In genomic region chr5:86679529-86679928, GRCh38 we compare ENCODE assay signal across 8 cellular contexts.
A peak's percentile ranks its signal among the peaks of the same experiment; 100 is the strongest.
DNase-seq lines count a peak whose midpoint lies in the region; TF ChIP-seq lines count a peak whose summit lies in the region.

No MANE protein-coding gene starts in this region.

- H3K27ac Mint-ChIP-seq in activated CD4-positive, alpha-beta memory T cell treated with anti-CD3 and anti-CD28 coated beads, Interleukin-2, amount 10 ng/mL, durations not matched to agents 7 days and 5 days: no peak overlapping the region

- no peaks in the 10 kb centered on the region for H3K36me3 Mint-ChIP-seq in activated CD4-positive, alpha-beta memory T cell treated with anti-CD3 and anti-CD28 coated beads, Interleukin-2, amount 10 ng/mL, durations not matched to agents 7 days and 5 days (ENCODE audit: low read depth)

- TF ChIP-seq RAD21 in neural cell (conservative IDR thresholded peaks at IDR 0.05): peak; percentile 86

- H3K9me3 Mint-ChIP-seq in activated CD4-positive, alpha-beta memory T cell treated with anti-CD3 and anti-CD28 coated beads, Interleukin-2, amount 10 ng/mL, durations not matched to agents 7 days and 5 days: no peaks in the 10 kb centered on the region

- no peak for TF ChIP-seq POLR2A in esophagus muscularis mucosa (IDR thresholded peaks at IDR 0.05; ENCODE audit: low read depth)

- 0 to 6% methylated on average over 1 of the region's 1 CpG for WGBS in GM23248 (ENCODE audit: low coverage in 1 of 2, low lambda C conversion rate in 2 of 2, missing lambda C conversion rate in 2 of 2), 2 experiments
- WGBS in esophagus muscularis mucosa: 0% methylated on average over 1 of the region's 1 CpG

- no peaks in the 10 kb centered on the region for H3K9me3 ChIP-seq in GM23248 (ENCODE audit: low read depth)
- no peaks in the 10 kb centered on the region for H3K9me3 ChIP-seq in Loucy (ENCODE audit: insufficient read depth, low read depth, low read length)
- no peaks in the 10 kb centered on the region for H3K9me3 ChIP-seq in esophagus muscularis mucosa
- no peaks in the 10 kb centered on the region for H3K9me3 ChIP-seq in neural cell (ENCODE audit: low read length)

- H3F3A ChIP-seq in GM23248 (ENCODE audit: insufficient read depth): no peaks in the 10 kb centered on the region
- H3F3A ChIP-seq in Loucy (ENCODE audit: low read depth): no peaks in the 10 kb centered on the region
- H3F3A ChIP-seq in neural cell (ENCODE audit: insufficient read depth, low read length, poor library complexity, severe bottlenecking): no peaks in the 10 kb centered on the region

- no peak overlapping the region for H3K27ac ChIP-seq in GM23248
- H3K27ac ChIP-seq in esophagus muscularis mucosa (replicated peaks in 1 of 4): peak overlapping the region in 1 of 4 donors; percentile 30
- H3K27ac ChIP-seq in neural cell (ENCODE audit: low read length): no peak overlapping the region

- H3K36me3 ChIP-seq in GM23248 (ENCODE audit: low read depth): no peaks in the 10 kb centered on the region
- no peaks in the 10 kb centered on the region for H3K36me3 ChIP-seq in Loucy (ENCODE audit: insufficient read depth, low read length)
- H3K36me3 ChIP-seq in esophagus muscularis mucosa: no peaks in the 10 kb centered on the region
- H3K36me3 ChIP-seq in neural cell (ENCODE audit: insufficient read depth, low read length): no peaks in the 10 kb centered on the region

- H3K4me1 ChIP-seq in GM23248 (ENCODE audit: insufficient read depth) (no peaks in the 10 kb centered on the region), Loucy (ENCODE audit: insufficient read depth, low read length, poor library complexity, severe bottlenecking) (peaks cover 28% of the 10 kb centered on the region), esophagus muscularis mucosa (peaks cover 0 to 9% (median 4%) of the 10 kb centered on the region in 4 donors)

- DNase-seq in EH (ENCODE audit: low read depth): peak; percentile 74
- DNase-seq in GM23248: peak; percentile 76
- DNase-seq in SK-MEL-5 (ENCODE audit: low read depth, low spot score): peak; percentile 82
- no peak for DNase-seq in esophagus muscularis mucosa (ENCODE audit: extremely low spot score)
- no peak for DNase-seq in activated CD4-positive, alpha-beta memory T cell treated with anti-CD3 and anti-CD28 coated beads, Interleukin-2, amount 10 ng/mL, durations not matched to agents 7 days and 5 days
- DNase-seq in NCI-H187 (lab: John Stamatoyannopoulos, UW): no peak

- H3K4me3 Mint-ChIP-seq in activated CD4-positive, alpha-beta memory T cell treated with anti-CD3 and anti-CD28 coated beads, Interleukin-2, amount 10 ng/mL, durations not matched to agents 7 days and 5 days: no peak overlapping the region

- H3K4me3 ChIP-seq in GM23248 (no peak overlapping the region), Loucy (ENCODE audit: low read length, poor library complexity, severe bottlenecking) (no peak overlapping the region), esophagus muscularis mucosa (no peak overlapping the region), neural cell (ENCODE audit: low read length) (no peak overlapping the region)

- in situ Hi-C loops in GM23248 (cut with MboI) (no loop called here), SK-MEL-5 (cut with HindIII; ENCODE audit: low pct_unique_long_range_greater_than_20kb, low sequenced_read_pairs) (no loop called here)

- peak; percentile 91 for TF ChIP-seq CTCF in Loucy (conservative IDR thresholded peaks at IDR 0.05; ENCODE audit: low read length)
- peak; percentile 54 to 70 (median 56) for TF ChIP-seq CTCF in esophagus muscularis mucosa (IDR thresholded peaks at IDR 0.05)
- TF ChIP-seq CTCF in neural cell (IDR thresholded peaks at IDR 0.05; ENCODE audit: poor library complexity, severe bottlenecking): peak; percentile 82

- CTCF ChIA-PET in activated CD4-positive, alpha-beta memory T cell treated with anti-CD3 and anti-CD28 coated beads, Interleukin-2, amount 10 ng/mL, durations not matched to agents 7 days and 5 days (lab: Charles Lee): no interaction called here

- TF ChIP-seq EP300 in esophagus muscularis mucosa (IDR thresholded peaks at IDR 0.05) (no peak), neural cell (conservative IDR thresholded peaks at IDR 0.05; ENCODE audit: poor library complexity, severe bottlenecking) (no peak)

- H3K4me2 ChIP-seq in GM23248 (ENCODE audit: unreplicated experiment) (no peak overlapping the region), Loucy (ENCODE audit: low read depth, low read length, poor library complexity, severe bottlenecking) (peak overlapping the region; percentile 28), neural cell (ENCODE audit: low read length) (no peak overlapping the region)

- no peaks in the 10 kb centered on the region for H3K4me1 Mint-ChIP-seq in activated CD4-positive, alpha-beta memory T cell treated with anti-CD3 and anti-CD28 coated beads, Interleukin-2, amount 10 ng/mL, durations not matched to agents 7 days and 5 days

- POLR2A ChIA-PET in activated CD4-positive, alpha-beta memory T cell treated with anti-CD3 and anti-CD28 coated beads, Interleukin-2, amount 10 ng/mL, durations not matched to agents 7 days and 5 days (lab: Charles Lee): no interaction called here

- peaks cover 10% of the 10 kb centered on the region for H3K27me3 Mint-ChIP-seq in activated CD4-positive, alpha-beta memory T cell treated with anti-CD3 and anti-CD28 coated beads, Interleukin-2, amount 10 ng/mL, durations not matched to agents 7 days and 5 days

- H3K9ac ChIP-seq in GM23248 (no peak overlapping the region), Loucy (ENCODE audit: low read depth, low read length, poor library complexity, severe bottlenecking) (no peak overlapping the region), neural cell (ENCODE audit: low read length) (no peak overlapping the region)

- H2AFZ ChIP-seq in GM23248: no peak overlapping the region
- no peak overlapping the region for H2AFZ ChIP-seq in Loucy (ENCODE audit: low read length)
- no peak overlapping the region for H2AFZ ChIP-seq in neural cell (ENCODE audit: low read depth, low read length)

- intact Hi-C loops in esophagus muscularis mucosa (cut with DNase I): no loop called here

- H3K79me2 ChIP-seq in GM23248 (ENCODE audit: insufficient read depth): no peaks in the 10 kb centered on the region
- H3K79me2 ChIP-seq in Loucy (ENCODE audit: insufficient read depth, low read length): peaks cover 42% of the 10 kb centered on the region
- no peaks in the 10 kb centered on the region for H3K79me2 ChIP-seq in neural cell (replicated peaks; ENCODE audit: insufficient read depth, low read length)

- H3K27me3 ChIP-seq in GM23248 (replicated peaks; ENCODE audit: insufficient read depth) (0 out of 2 replicates have a peak, but pooled peaks cover 6% of the 10 kb centered on the region), Loucy (ENCODE audit: insufficient read depth, low read length, poor library complexity, severe bottlenecking) (no peaks in the 10 kb centered on the region), esophagus muscularis mucosa (no peaks in the 10 kb centered on the region), neural cell (ENCODE audit: insufficient read depth, low read depth, low read length) (no peaks in the 10 kb centered on the region)

- no peaks in the 10 kb centered on the region for H4K20me1 ChIP-seq in GM23248 (ENCODE audit: insufficient read depth)
- no peaks in the 10 kb centered on the region for H4K20me1 ChIP-seq in Loucy (ENCODE audit: insufficient read depth, low read length, poor library complexity, severe bottlenecking)
- no peaks in the 10 kb centered on the region for H4K20me1 ChIP-seq in neural cell (ENCODE audit: insufficient read depth)

- H3K9me2 ChIP-seq in GM23248 (ENCODE audit: insufficient read depth) (no peaks in the 10 kb centered on the region), Loucy (replicated peaks; ENCODE audit: low read depth, low read length) (no peaks in the 10 kb centered on the region), neural cell (ENCODE audit: insufficient read depth, low read length) (no peaks in the 10 kb centered on the region)

TF ChIP-seq in neural cell, 6 proteins besides CTCF, POLR2A, EP300 and RAD21:
- TF ChIP-seq SMC3 (conservative IDR thresholded peaks at IDR 0.05; ENCODE audit: poor library complexity): peak; percentile 80
- TF ChIP-seq MXI1 (conservative IDR thresholded peaks at IDR 0.05; ENCODE audit: poor library complexity, severe bottlenecking): no peak

Comparison
In these comparisons a context has a peak if more than half of its experiments do, and no peak if none do; other contexts are left out.
1. DNase-seq: peak in EH (single experiment), GM23248 (single experiment) and SK-MEL-5 (single experiment); none in esophagus muscularis mucosa (single experiment), activated CD4-positive, alpha-beta memory T cell treated with anti-CD3 and anti-CD28 coated beads, Interleukin-2, amount 10 ng/mL, durations not matched to agents 7 days and 5 days (single experiment) and NCI-H187 (0 of 2).
2. Peak in every context shown above with its lines, with median percentiles within 50 percentile points of each other: CTCF ChIP-seq.